Comparison of ENCODE assay signal across 16 cellular contexts in the genomic region with DNA sequence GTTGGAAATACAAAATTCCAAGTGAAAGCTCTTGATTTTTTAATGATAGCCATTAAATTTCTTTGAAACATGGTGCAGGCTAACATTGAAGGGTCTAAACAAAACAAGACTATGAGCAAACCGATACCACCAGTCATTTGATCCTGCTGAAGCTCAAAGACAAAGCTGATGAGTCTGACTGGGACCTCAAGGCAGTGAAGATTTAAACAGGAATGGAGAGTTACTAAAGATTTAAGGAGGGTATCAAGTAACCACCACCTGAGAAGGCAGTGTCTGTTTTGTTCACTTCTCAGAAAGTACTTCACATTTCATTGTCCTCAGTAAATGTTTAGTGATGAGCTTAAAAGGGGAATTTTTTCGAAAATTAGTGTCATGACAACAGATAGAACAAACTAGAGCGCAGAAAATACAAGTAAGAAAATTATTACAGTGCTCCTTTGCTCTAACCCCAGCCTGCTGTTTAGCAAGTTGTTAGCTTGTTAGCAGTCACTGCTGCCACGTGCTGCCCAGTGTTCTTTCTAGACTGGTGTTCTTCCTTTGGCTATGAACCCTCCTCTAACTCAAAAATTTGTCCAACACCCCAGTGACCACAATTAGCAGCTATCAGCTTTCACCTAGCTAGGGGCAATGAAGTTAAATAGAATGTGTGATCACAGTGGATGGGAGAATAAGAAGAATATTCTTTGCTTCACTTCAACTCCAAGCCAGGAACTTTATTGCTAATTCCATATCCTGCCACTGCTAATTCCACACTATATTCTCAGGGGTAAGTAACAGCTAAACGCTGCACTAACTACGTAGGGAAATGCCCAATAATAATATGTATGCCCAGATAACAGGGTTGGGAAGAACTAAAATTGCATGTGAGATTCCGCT.
"Had no signal": no experiment of that assay in that cellular context is flagged by ENCODE, and none has a peak within 500 bp of the region (broad histone marks: within the 10 kb centered on the region; RNA-seq: fewer than 3 reads in every experiment).

No MANE protein-coding gene starts in this region.

- H3K4me3 Mint-ChIP-seq: activated naive CD4-positive, alpha-beta T cell treated with anti-CD3 and anti-CD28 coated beads, Interleukin-2, amount 50 U/mL, for 24 hours; activated T-cell treated with anti-CD3 and anti-CD28 coated beads, Interleukin-2, amount 50 U/mL, for 72 hours; naive thymus-derived CD4-positive, alpha-beta T cell had no signal

- H3K27ac ChIP-seq: ascending aorta, neutrophil, parathyroid adenoma, spleen, VCaP had no signal

- H3K9me3 ChIP-seq: ascending aorta, mucosa of descending colon, neutrophil, spleen had no signal

- H3K27me3 ChIP-seq: ascending aorta, neutrophil, spleen had no signal

- H3K27ac Mint-ChIP-seq: activated naive CD4-positive, alpha-beta T cell treated with anti-CD3 and anti-CD28 coated beads, Interleukin-2, amount 50 U/mL, for 24 hours; activated T-cell treated with anti-CD3 and anti-CD28 coated beads, Interleukin-2, amount 50 U/mL, for 72 hours had no signal

- ATAC-seq: activated T-cell treated with anti-CD3 and anti-CD28 coated beads, Interleukin-2, amount 50 U/mL, for 72 hours; mucosa of descending colon; naive thymus-derived CD4-positive, alpha-beta T cell had no signal

- H3K4me1 ChIP-seq: ascending aorta, parathyroid adenoma had no signal

- DNase-seq: activated CD4-positive, alpha-beta T cell treated with anti-CD3 and anti-CD28 coated beads for 1 hour; activated gamma-delta T cell; activated T-cell treated with anti-CD3 and anti-CD28 coated beads, Interleukin-2, amount 50 U/mL, for 72 hours; effector CD4-positive, alpha-beta T cell; head of caudate nucleus; mesenchymal stem cell; mucosa of descending colon; naive thymus-derived CD4-positive, alpha-beta T cell; spleen; stimulated activated naive CD4-positive, alpha-beta T cell; T-helper 2 cell had no signal

- H3K9me3 Mint-ChIP-seq: activated naive CD4-positive, alpha-beta T cell treated with anti-CD3 and anti-CD28 coated beads, Interleukin-2, amount 50 U/mL, for 24 hours; activated T-cell treated with anti-CD3 and anti-CD28 coated beads, Interleukin-2, amount 50 U/mL, for 72 hours; naive thymus-derived CD4-positive, alpha-beta T cell had no signal

- H3K27me3 Mint-ChIP-seq: activated naive CD4-positive, alpha-beta T cell treated with anti-CD3 and anti-CD28 coated beads, Interleukin-2, amount 50 U/mL, for 24 hours; naive thymus-derived CD4-positive, alpha-beta T cell had no signal

- H3K4me3 ChIP-seq: ascending aorta, mucosa of descending colon, spleen had no signal
